In the genomic region with DNA sequence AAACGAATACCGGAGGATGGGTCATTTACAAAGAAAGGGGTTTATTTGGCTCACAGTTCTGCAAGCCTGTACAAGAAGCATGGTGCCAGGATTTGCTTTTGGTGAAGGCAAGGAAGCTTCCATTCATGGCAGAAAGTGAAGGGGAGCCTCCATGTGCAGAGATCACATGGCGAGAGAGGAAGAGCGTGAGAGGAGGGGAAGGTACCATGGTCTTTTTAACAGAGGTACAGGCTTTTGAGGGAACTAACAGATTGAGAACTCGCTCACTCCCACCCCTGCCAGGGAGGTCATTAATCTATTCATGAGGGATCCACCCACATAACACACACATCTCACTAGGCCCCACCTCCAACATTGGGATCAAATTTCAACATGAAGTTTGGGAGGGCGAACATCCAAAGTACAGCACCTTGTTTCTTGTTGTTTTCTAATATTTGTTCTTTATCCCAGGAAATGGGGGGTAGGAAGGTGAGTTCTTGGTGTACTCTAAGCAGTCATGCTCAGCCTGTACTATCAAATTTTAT, we compare ENCODE assay signal across 14 cellular contexts. TPM values are rescaled to one million over a fixed set of nuclear protein-coding genes. Genes with fewer than 3 reads are reported as not detected.
DNase-seq lines count a peak whose midpoint lies in the region; ATAC-seq, FAIRE-seq and TF ChIP-seq lines count a peak whose summit lies in the region.
"Had no signal": no experiment of that assay in that cellular context is flagged by ENCODE, and none has a peak within 500 bp of the region (broad histone marks: within the 10 kb centered on the region; RNA-seq: fewer than 3 reads in every experiment).

No MANE protein-coding gene starts in this region.

- POLR2A ChIA-PET in activated CD4-positive, alpha-beta memory T cell treated with anti-CD3 and anti-CD28 coated beads, Interleukin-2, amount 10 ng/mL, durations not matched to agents 7 days and 5 days (lab: Charles Lee): no interaction called here

- dilution Hi-C loops in keratinocyte (cut with MboI; ENCODE audit: extremely low pct_ligation_motif_present, low sequenced_read_pairs): no loop called here

- H3K4me3 Mint-ChIP-seq in activated CD4-positive, alpha-beta memory T cell treated with anti-CD3 and anti-CD28 coated beads, Interleukin-2, amount 10 ng/mL, durations not matched to agents 7 days and 5 days: no peak overlapping the region
- H3K4me3 Mint-ChIP-seq in activated T-cell treated with anti-CD3 and anti-CD28 coated beads, Interleukin-2, amount 50 U/mL, for 4 hours: no peak overlapping the region
- H3K4me3 Mint-ChIP-seq: activated CD4-positive, alpha-beta T cell treated with anti-CD3 and anti-CD28 coated beads, Interleukin-2, amount 10 ng/mL, durations not matched to agents 7 days and 5 days had no signal

- TF ChIP-seq POLR2A in H54 (IDR thresholded peaks at IDR 0.05; ENCODE audit: low read depth, low read length): no peak

- H3K36me3 ChIP-seq in keratinocyte (ENCODE audit: control insufficient read depth in 2 of 2, extremely low read depth in 1 of 2, insufficient read depth in 2 of 2, low read length in 2 of 2): no peaks in the 10 kb centered on the region
- H3K36me3 ChIP-seq: MG63 had no signal

- ATAC-seq in GM21390 (IDR thresholded peaks at IDR 0.05; ENCODE audit: unreplicated experiment): no peak
- no peak for ATAC-seq in activated T-cell treated with anti-CD3 and anti-CD28 coated beads, Interleukin-2, amount 50 U/mL, for 4 hours

- no peak for DNase-seq in H54 (ENCODE audit: insufficient read length, low spot score)
- DNase-seq in keratinocyte (ENCODE audit: low read depth, low spot score): no peak
- no peak for DNase-seq in germinal center (ENCODE audit: low spot score)
- DNase-seq in activated CD4-positive, alpha-beta memory T cell treated with anti-CD3 and anti-CD28 coated beads, Interleukin-2, amount 10 ng/mL, durations not matched to agents 7 days and 5 days: no peak
- no peak for DNase-seq in activated T-cell treated with anti-CD3 and anti-CD28 coated beads, Interleukin-2, amount 50 U/mL, for 4 hours
- DNase-seq: activated CD4-positive, alpha-beta T cell treated with anti-CD3 and anti-CD28 coated beads, Interleukin-2, amount 10 ng/mL, durations not matched to agents 7 days and 5 days; activated T-cell treated with anti-CD3 and anti-CD28 coated beads, Interleukin-2, amount 50 U/mL, for 48 hours; amygdala; MG63; testis had no signal

- H3K9me3 ChIP-seq in keratinocyte (ENCODE audit: control insufficient read depth, low read depth, low read length): no peaks in the 10 kb centered on the region
- H3K9me3 ChIP-seq: MG63, testis had no signal

- no peaks in the 10 kb centered on the region for H4K20me1 ChIP-seq in keratinocyte (ENCODE audit: control insufficient read depth, extremely low read depth, insufficient read depth, low read length)

- peak overlapping the region; percentile 31 for H2AFZ ChIP-seq in keratinocyte (ENCODE audit: control insufficient read depth, low read length)

- H3K4me3 ChIP-seq in keratinocyte (ENCODE audit: control insufficient read depth in 2 of 3, extremely low read depth in 1 of 3, insufficient read depth in 2 of 3, low read depth in 1 of 3, low read length in 3 of 3): no peak overlapping the region
- H3K4me3 ChIP-seq: MG63, testis had no signal

- H3K4me2 ChIP-seq in keratinocyte (ENCODE audit: control insufficient read depth, extremely low read depth, insufficient read depth, low read depth, low read length): peak overlapping the region; percentile 60

- H3K36me3 Mint-ChIP-seq in activated CD4-positive, alpha-beta memory T cell treated with anti-CD3 and anti-CD28 coated beads, Interleukin-2, amount 10 ng/mL, durations not matched to agents 7 days and 5 days (ENCODE audit: low read depth): peaks cover 14% of the 10 kb centered on the region
- H3K36me3 Mint-ChIP-seq in activated T-cell treated with anti-CD3 and anti-CD28 coated beads, Interleukin-2, amount 50 U/mL, for 4 hours (ENCODE audit: insufficient read depth): no peaks in the 10 kb centered on the region

- H3K9me1 ChIP-seq in keratinocyte (ENCODE audit: control insufficient read depth, extremely low read depth, insufficient read depth, low read length): no peaks in the 10 kb centered on the region

- FAIRE-seq in H54 (lab: Jason Lieb, UNC) (peak; percentile 23), keratinocyte (lab: Jason Lieb, UNC) (no peak)

- H3K4me1 ChIP-seq in keratinocyte (ENCODE audit: control insufficient read depth, extremely low read depth, insufficient read depth, low read length): peaks cover 34% of the 10 kb centered on the region
- H3K4me1 ChIP-seq: testis had no signal

- no peak for TF ChIP-seq CTCF in 22Rv1 (IDR thresholded peaks at IDR 0.05)
- no peak for TF ChIP-seq CTCF in VCaP (conservative IDR thresholded peaks at IDR 0.05)
- no peak for TF ChIP-seq CTCF in keratinocyte (optimal IDR thresholded peaks at IDR 0.05 in 1 of 3, IDR thresholded peaks at IDR 0.05 in 1 of 3, conservative IDR thresholded peaks at IDR 0.05 in 1 of 3; ENCODE audit: extremely low read depth in 1 of 3, insufficient read depth in 2 of 3, low read length in 3 of 3)

- H3K79me2 ChIP-seq in keratinocyte (ENCODE audit: control insufficient read depth, insufficient read depth, low read length): no peaks in the 10 kb centered on the region

- peaks cover 13% of the 10 kb centered on the region for H3K9me3 Mint-ChIP-seq in activated CD4-positive, alpha-beta memory T cell treated with anti-CD3 and anti-CD28 coated beads, Interleukin-2, amount 10 ng/mL, durations not matched to agents 7 days and 5 days
- no peaks in the 10 kb centered on the region for H3K9me3 Mint-ChIP-seq in activated T-cell treated with anti-CD3 and anti-CD28 coated beads, Interleukin-2, amount 50 U/mL, for 4 hours

- CTCF ChIA-PET in activated CD4-positive, alpha-beta memory T cell treated with anti-CD3 and anti-CD28 coated beads, Interleukin-2, amount 10 ng/mL, durations not matched to agents 7 days and 5 days (lab: Charles Lee): interaction anchor here (1.2 kb wide), 1 partner anchor 15 kb away, joined by 3 read pairs; no protein-coding TSS in a partner anchor

- peaks cover 39% of the 10 kb centered on the region for H3K4me1 Mint-ChIP-seq in activated CD4-positive, alpha-beta memory T cell treated with anti-CD3 and anti-CD28 coated beads, Interleukin-2, amount 10 ng/mL, durations not matched to agents 7 days and 5 days
- H3K4me1 Mint-ChIP-seq in activated T-cell treated with anti-CD3 and anti-CD28 coated beads, Interleukin-2, amount 50 U/mL, for 4 hours (ENCODE audit: low read depth): peaks cover 4% of the 10 kb centered on the region

- H3K27me3 ChIP-seq in keratinocyte (ENCODE audit: control insufficient read depth, extremely low read depth, insufficient read depth, low read length): no peaks in the 10 kb centered on the region
- H3K27me3 ChIP-seq: MG63, testis had no signal

- H3K27me3 Mint-ChIP-seq in activated CD4-positive, alpha-beta memory T cell treated with anti-CD3 and anti-CD28 coated beads, Interleukin-2, amount 10 ng/mL, durations not matched to agents 7 days and 5 days: no peaks in the 10 kb centered on the region
- no peaks in the 10 kb centered on the region for H3K27me3 Mint-ChIP-seq in activated T-cell treated with anti-CD3 and anti-CD28 coated beads, Interleukin-2, amount 50 U/mL, for 4 hours (ENCODE audit: low read depth)

- no peak overlapping the region for H3K27ac Mint-ChIP-seq in activated CD4-positive, alpha-beta memory T cell treated with anti-CD3 and anti-CD28 coated beads, Interleukin-2, amount 10 ng/mL, durations not matched to agents 7 days and 5 days
- H3K27ac Mint-ChIP-seq: activated CD4-positive, alpha-beta T cell treated with anti-CD3 and anti-CD28 coated beads, Interleukin-2, amount 10 ng/mL, durations not matched to agents 7 days and 5 days had no signal

- peak overlapping the region; percentile 86 for H3K27ac ChIP-seq in 22Rv1
- H3K27ac ChIP-seq in VCaP: peak overlapping the region; percentile 80
- peak overlapping the region; percentile 85 for H3K27ac ChIP-seq in keratinocyte (ENCODE audit: control insufficient read depth, insufficient read depth, low read length)
- H3K27ac ChIP-seq: testis had no signal

- peak overlapping the region; percentile 48 for H3K9ac ChIP-seq in keratinocyte (ENCODE audit: control insufficient read depth, extremely low read depth, insufficient read depth, low read length)

RNA-seq across cellular contexts. Expression of a gene that starts 18.5 kb away (rescaled TPM):
- 0.05 to 0.24 TPM (median 0.12 TPM) in 3 replicates for polyA plus RNA-seq in keratinocyte
- polyA plus RNA-seq in keratinocyte (2011; ENCODE audit: low read depth): not detected
- not detected in 2 replicates for polyA plus RNA-seq in keratinocyte (2011; cell fraction: cytosol; rRNA removed)
- 0.08 and 0.32 TPM in 2 replicates for polyA plus RNA-seq in keratinocyte (2011; cell fraction: nucleus; rRNA removed)
- not detected in 2 replicates for polyA plus RNA-seq in keratinocyte (2012; ENCODE audit: low replicate concordance)
- polyA minus RNA-seq in keratinocyte: 1.3 TPM in 1 of 3 replicates, not detected in the others
- not detected for polyA minus RNA-seq in keratinocyte (2011; cell fraction: cytosol; rRNA and poly(A)+ RNA removed)
- not detected in 2 replicates for polyA minus RNA-seq in keratinocyte (2011; cell fraction: nucleus; rRNA and poly(A)+ RNA removed)
- under 1 TPM in 1 of 2 experiments, not detected in 1; 0.28 TPM for total RNA-seq in activated CD4-positive, alpha-beta memory T cell treated with anti-CD3 and anti-CD28 coated beads, Interleukin-2, amount 10 ng/mL, durations not matched to agents 7 days and 5 days
- not detected for total RNA-seq in activated T-cell treated with anti-CD3 and anti-CD28 coated beads, Interleukin-2, amount 50 U/mL, for 4 hours
- total RNA-seq: activated CD4-positive, alpha-beta T cell treated with anti-CD3 and anti-CD28 coated beads, Interleukin-2, amount 10 ng/mL, durations not matched to agents 7 days and 5 days; OCI-LY7 had no signal
